ENCODE assay signal across 6 cellular contexts in the genomic region with DNA sequence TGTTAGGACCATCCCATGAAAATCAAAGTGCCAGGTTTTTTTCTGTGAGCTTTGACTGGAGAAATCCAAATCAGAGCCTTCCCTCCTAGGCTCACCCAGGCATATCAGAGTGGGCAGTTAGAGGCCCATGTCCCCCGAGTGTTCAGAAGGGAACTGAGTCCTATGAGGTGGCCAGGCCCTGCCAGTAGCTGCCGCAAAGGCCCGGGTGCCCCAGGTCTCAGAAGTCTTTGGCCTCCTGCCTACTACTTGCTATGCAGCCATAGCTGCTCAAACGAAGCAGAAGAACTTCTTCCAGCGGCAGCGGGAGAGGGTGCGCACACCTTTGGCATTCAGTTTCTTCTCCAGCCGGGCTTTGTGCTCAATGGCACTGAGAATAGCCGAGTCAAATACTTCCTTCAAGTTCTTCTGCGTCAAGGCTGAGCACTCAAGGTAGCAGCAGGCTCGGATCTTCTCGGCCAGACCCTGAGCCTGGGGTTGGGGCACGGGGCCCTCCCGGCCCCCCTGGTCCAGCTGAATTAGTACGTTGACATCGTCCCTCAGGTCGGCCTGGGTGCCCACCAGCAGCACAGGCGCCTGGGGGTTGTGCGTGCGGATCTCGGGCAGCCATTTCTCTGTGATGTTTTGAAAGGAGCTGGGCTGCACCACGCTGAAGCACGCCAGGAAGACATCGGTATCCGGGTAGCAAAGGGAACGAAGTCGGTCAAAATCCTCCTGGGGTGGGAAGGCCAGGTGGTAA. TPM values are rescaled to one million over a fixed set of nuclear protein-coding genes. Genes with fewer than 3 reads are reported as not detected.
DNase-seq lines count a peak whose midpoint lies in the region; ATAC-seq and TF ChIP-seq lines count a peak whose summit lies in the region.

No MANE protein-coding gene starts in this region.

- H3K36me3 ChIP-seq in esophagus squamous epithelium, result peaks cover 0 to 7% (median 0%) of the 10 kb centered on the region in 3 donors
- H3K36me3 ChIP-seq in vagina, result no peaks in the 10 kb centered on the region
- H3K36me3 ChIP-seq in adrenal gland (replicated peaks in 1 of 2), result no peaks in the 10 kb centered on the region

- H3K4me3 ChIP-seq in esophagus squamous epithelium (peak overlapping the region; percentile 59 to 85 (median 74)), vagina (peak overlapping the region; percentile 47 to 59), adrenal gland (no peak overlapping the region)

- DNase-seq in natural killer cell treated with Interleukin-12 subunit alpha and Interleukin-12 subunit beta and Interleukin-15 and Interleukin-18, amount 100 ng/mL, for 72 hours (ENCODE audit: low spot score), result no peak
- DNase-seq in natural killer cell (no peak), esophagus squamous epithelium (lab: John Stamatoyannopoulos, UW) (no peak), vagina (ENCODE audit: extremely low spot score in 2 of 2) (no peak), GM13977 (ENCODE audit: low spot score) (no peak), adrenal gland (no peak)

- 80% methylated on average over 5 of the region's 27 CpGs; no CpG with 5 or more reads in 1 of the 2 donors for WGBS in esophagus squamous epithelium, 2 donors
- WGBS in adrenal gland, 4 donors, result 72 to 83% (median 75%) methylated on average over 12 to 27 of the region's 27 CpGs

- H3K4me3 Mint-ChIP-seq in natural killer cell treated with Interleukin-12 subunit alpha and Interleukin-12 subunit beta and Interleukin-15 and Interleukin-18, amount 100 ng/mL, for 72 hours, result peak overlapping the region; percentile 41
- H3K4me3 Mint-ChIP-seq in natural killer cell, result no peak overlapping the region

- in situ Hi-C loops in GM13977 (cut with MboI; ENCODE audit: low pct_unique_long_range_greater_than_20kb, low sequenced_read_pairs, unreplicated experiment), result no loop called here

- no peaks in the 10 kb centered on the region for H3K36me3 Mint-ChIP-seq in natural killer cell treated with Interleukin-12 subunit alpha and Interleukin-12 subunit beta and Interleukin-15 and Interleukin-18, amount 100 ng/mL, for 72 hours
- H3K36me3 Mint-ChIP-seq in natural killer cell, result no peaks in the 10 kb centered on the region

- no peak for ATAC-seq in natural killer cell treated with Interleukin-12 subunit alpha and Interleukin-12 subunit beta and Interleukin-15 and Interleukin-18, amount 100 ng/mL, for 72 hours
- ATAC-seq in natural killer cell, result no peak

- H3K27me3 ChIP-seq in esophagus squamous epithelium (peaks cover 0 to 17% (median 0%) of the 10 kb centered on the region in 4 donors), vagina (no peaks in the 10 kb centered on the region), adrenal gland (no peaks in the 10 kb centered on the region)

- TF ChIP-seq CTCF in natural killer cell (IDR thresholded peaks at IDR 0.05), result no peak
- no peak for TF ChIP-seq CTCF in esophagus squamous epithelium (IDR thresholded peaks at IDR 0.05)
- TF ChIP-seq CTCF in vagina (IDR thresholded peaks at IDR 0.05), result no peak
- TF ChIP-seq CTCF in GM13977 (IDR thresholded peaks at IDR 0.05; ENCODE audit: extremely low read depth, insufficient read depth, missing control alignments), result no peak
- no peak for TF ChIP-seq CTCF in adrenal gland (IDR thresholded peaks at IDR 0.05)

- H3K27me3 Mint-ChIP-seq in natural killer cell treated with Interleukin-12 subunit alpha and Interleukin-12 subunit beta and Interleukin-15 and Interleukin-18, amount 100 ng/mL, for 72 hours, result peaks cover 6 to 19% of the 10 kb centered on the region in 2 donors
- peaks cover 26 to 29% of the 10 kb centered on the region in 2 donors for H3K27me3 Mint-ChIP-seq in natural killer cell (ENCODE audit: low read depth in 2 of 2)

- peaks cover 8 to 85% (median 14%) of the 10 kb centered on the region in 3 donors for H3K4me1 ChIP-seq in esophagus squamous epithelium
- peaks cover 16% of the 10 kb centered on the region for H3K4me1 ChIP-seq in vagina
- peaks cover 9 to 10% of the 10 kb centered on the region in 2 donors for H3K4me1 ChIP-seq in adrenal gland (replicated peaks in 1 of 2)

- TF ChIP-seq POLR2A in esophagus squamous epithelium (IDR thresholded peaks at IDR 0.05), result no peak
- TF ChIP-seq POLR2A in vagina (IDR thresholded peaks at IDR 0.05), result no peak
- no peak for TF ChIP-seq POLR2A in adrenal gland (IDR thresholded peaks at IDR 0.05)

- H3K27ac ChIP-seq in esophagus squamous epithelium (peak overlapping the region; percentile 82 to 96 (median 94)), vagina (peak overlapping the region; percentile 69), adrenal gland (no peak overlapping the region)

- no peak overlapping the region for H3K27ac Mint-ChIP-seq in natural killer cell treated with Interleukin-12 subunit alpha and Interleukin-12 subunit beta and Interleukin-15 and Interleukin-18, amount 100 ng/mL, for 72 hours
- no peak overlapping the region for H3K27ac Mint-ChIP-seq in natural killer cell

- peaks cover 2 to 5% of the 10 kb centered on the region in 2 donors for H3K4me1 Mint-ChIP-seq in natural killer cell treated with Interleukin-12 subunit alpha and Interleukin-12 subunit beta and Interleukin-15 and Interleukin-18, amount 100 ng/mL, for 72 hours (ENCODE audit: low read depth in 2 of 2)
- peaks cover 5 to 10% of the 10 kb centered on the region in 2 donors for H3K4me1 Mint-ChIP-seq in natural killer cell

- intact Hi-C loops in natural killer cell (cut with micrococcal nuclease) (no loop called here), esophagus squamous epithelium (cut with DNase I) (no loop called here), vagina (cut with DNase I) (no loop called here), adrenal gland (cut with DNase I) (no loop called here)

- no peaks in the 10 kb centered on the region for H3K9me3 ChIP-seq in esophagus squamous epithelium
- H3K9me3 ChIP-seq in vagina, result no peaks in the 10 kb centered on the region
- H3K9me3 ChIP-seq in adrenal gland (replicated peaks in 1 of 3), result no peaks in the 10 kb centered on the region

- no peaks in the 10 kb centered on the region for H3K9me3 Mint-ChIP-seq in natural killer cell treated with Interleukin-12 subunit alpha and Interleukin-12 subunit beta and Interleukin-15 and Interleukin-18, amount 100 ng/mL, for 72 hours
- H3K9me3 Mint-ChIP-seq in natural killer cell, result no peaks in the 10 kb centered on the region

RNA-seq across cellular contexts. Expression of a gene that starts 1.1 kb away (rescaled TPM):
- total RNA-seq in natural killer cell treated with Interleukin-12 subunit alpha and Interleukin-12 subunit beta and Interleukin-15 and Interleukin-18, amount 100 ng/mL, for 72 hours, result not detected
- total RNA-seq in natural killer cell, result not detected
- 100 to 1,000 TPM in 3 of 4 donors, 10 to 100 TPM in 1; 94.0 to 146 (median 123) TPM for total RNA-seq in esophagus squamous epithelium
- 32.9 TPM for total RNA-seq in vagina
- total RNA-seq in adrenal gland, result under 1 TPM in 2 of 8 donors, not detected in 6; 0.11 to 0.34 TPM
- under 1 TPM in 2 of 3 donors, not detected in 1; 0.13 to 0.16 TPM for polyA plus RNA-seq in adrenal gland

RNA-seq across cellular contexts. Expression of a gene that starts 21.3 kb away (rescaled TPM):
- total RNA-seq in natural killer cell treated with Interleukin-12 subunit alpha and Interleukin-12 subunit beta and Interleukin-15 and Interleukin-18, amount 100 ng/mL, for 72 hours, result 10 to 100 TPM; 22.8 to 27.3 TPM
- total RNA-seq in natural killer cell, result 10 to 100 TPM; 30.8 to 35.6 (median 34.1) TPM
- 10 to 100 TPM; 17.4 to 25.9 (median 20.7) TPM for total RNA-seq in esophagus squamous epithelium
- 21.4 TPM for total RNA-seq in vagina
- 10 to 100 TPM; 22.4 to 43.4 (median 35.0) TPM for total RNA-seq in adrenal gland
- 10 to 100 TPM in 1 of 3 donors, 1 to 10 TPM in 2; 8.9 to 16.0 (median 10.0) TPM for polyA plus RNA-seq in adrenal gland

RNA-seq across cellular contexts. Expression of a gene that starts 29.1 kb away (rescaled TPM):
- total RNA-seq in natural killer cell treated with Interleukin-12 subunit alpha and Interleukin-12 subunit beta and Interleukin-15 and Interleukin-18, amount 100 ng/mL, for 72 hours, result 1 to 10 TPM; 1.0 to 1.5 TPM
- total RNA-seq in natural killer cell (1 to 10 TPM in 2 of 3 donors, under 1 TPM in 1; 0.41 to 3.1 (median 1.7) TPM), esophagus squamous epithelium (100 to 1,000 TPM; 168 to 506 (median 215) TPM), vagina (80.3 TPM), adrenal gland (1 to 10 TPM in 6 of 8 donors, under 1 TPM in 2; 0.67 to 5.1 (median 1.6) TPM)
- polyA plus RNA-seq in adrenal gland, result 1 to 10 TPM in 2 of 3 donors, under 1 TPM in 1; 0.46 to 1.3 (median 1.1) TPM

RNA-seq across cellular contexts. Expression of a gene that starts 44.5 kb away (rescaled TPM):
- not detected for total RNA-seq in natural killer cell treated with Interleukin-12 subunit alpha and Interleukin-12 subunit beta and Interleukin-15 and Interleukin-18, amount 100 ng/mL, for 72 hours
- not detected for total RNA-seq in natural killer cell
- total RNA-seq in esophagus squamous epithelium, result under 1 TPM in 1 of 4 donors, not detected in 3; 0.68 TPM
- not detected for total RNA-seq in vagina
- not detected for total RNA-seq in adrenal gland
- not detected for polyA plus RNA-seq in adrenal gland

RNA-seq across cellular contexts. Expression of a gene that starts 56.2 kb away (rescaled TPM):
- under 1 TPM in 1 of 2 donors, not detected in 1; 0.17 TPM for total RNA-seq in natural killer cell treated with Interleukin-12 subunit alpha and Interleukin-12 subunit beta and Interleukin-15 and Interleukin-18, amount 100 ng/mL, for 72 hours
- total RNA-seq in natural killer cell (under 1 TPM in 2 of 3 donors, not detected in 1; 0.10 to 0.16 TPM), esophagus squamous epithelium (1 to 10 TPM in 3 of 4 donors, under 1 TPM in 1; 0.68 to 4.6 (median 1.3) TPM), vagina (20.9 TPM), adrenal gland (10 to 100 TPM in 2 of 8 donors, 1 to 10 TPM in 6; 1.9 to 15.9 (median 5.6) TPM)
- 1 to 10 TPM in 2 of 3 donors, under 1 TPM in 1; 0.66 to 3.9 (median 3.6) TPM for polyA plus RNA-seq in adrenal gland

Comparison
In these comparisons a context has a peak if more than half of its experiments do, and no peak if none do; other contexts are left out.
1. H3K27ac ChIP-seq: peak in esophagus squamous epithelium (4 of 4) and vagina (single experiment); none in adrenal gland (0 of 5).
2. H3K4me3 ChIP-seq: peak in esophagus squamous epithelium (4 of 4) and vagina (2 of 2); none in adrenal gland (0 of 4).
3. RNA of a gene that starts 1.1 kb away (total RNA-seq): 94.0 to 146 TPM in esophagus squamous epithelium and 32.9 TPM in vagina (single experiment); not detected in natural killer cell treated with Interleukin-12 subunit alpha and Interleukin-12 subunit beta and Interleukin-15 and Interleukin-18, amount 100 ng/mL, for 72 hours, not detected in natural killer cell and 0.11 to 0.34 TPM in adrenal gland; every median in the first group is over 10 times any median in the second.
4. RNA of a gene that starts 29.1 kb away (total RNA-seq): 168 to 506 TPM in esophagus squamous epithelium and 80.3 TPM in vagina (single experiment); 0.67 to 5.1 TPM in adrenal gland, 0.41 to 3.1 TPM in natural killer cell and 1.0 to 1.5 TPM in natural killer cell treated with Interleukin-12 subunit alpha and Interleukin-12 subunit beta and Interleukin-15 and Interleukin-18, amount 100 ng/mL, for 72 hours; every median in the first group is over 10 times any median in the second.